17 cellular contexts compared by ENCODE assay signal in the genomic region with DNA sequence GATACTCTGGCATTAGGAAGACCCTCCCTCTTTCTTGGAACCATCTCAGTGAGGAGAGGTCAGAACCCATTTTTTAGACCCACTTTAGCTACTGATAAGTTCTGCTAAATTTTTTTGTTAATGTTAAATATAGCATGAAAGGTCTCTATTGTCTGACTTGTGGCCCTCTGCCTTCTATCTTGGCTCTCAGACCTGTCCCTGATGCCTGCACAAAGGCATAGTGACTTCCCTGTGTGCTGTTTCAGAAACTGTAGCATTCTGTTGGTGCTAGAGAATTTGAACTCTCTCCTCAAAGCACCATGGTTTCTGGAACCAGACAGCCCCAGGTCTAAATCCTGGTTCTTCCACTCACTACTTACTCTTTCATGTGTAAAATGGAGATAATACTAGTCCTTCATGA. TPM values are rescaled to one million over a fixed set of nuclear protein-coding genes. Genes with fewer than 3 reads are reported as not detected.
DNase-seq lines count a peak whose midpoint lies in the region; TF ChIP-seq lines count a peak whose summit lies in the region.
"Had no signal": no experiment of that assay in that cellular context is flagged by ENCODE, and none has a peak within 500 bp of the region (broad histone marks: within the 10 kb centered on the region; RNA-seq: fewer than 3 reads in every experiment).

No MANE protein-coding gene starts in this region.

- H3K79me2 ChIP-seq in ACC112 (ENCODE audit: control insufficient read depth, insufficient read depth, low read length, unreplicated experiment) (peaks cover 41% of the 10 kb centered on the region), Karpas-422 (ENCODE audit: low read length) (peaks cover 91% of the 10 kb centered on the region), mammary epithelial cell (ENCODE audit: insufficient read depth, low read length) (peaks cover 97% of the 10 kb centered on the region)

- H3K36me3 Mint-ChIP-seq in glutamatergic neuron (ENCODE audit: unreplicated experiment) = no peaks in the 10 kb centered on the region

- H4K20me1 ChIP-seq in Karpas-422 (ENCODE audit: insufficient read depth, low read depth, low read length) = no peaks in the 10 kb centered on the region
- H4K20me1 ChIP-seq in mammary epithelial cell (ENCODE audit: insufficient read depth, low read length) = no peaks in the 10 kb centered on the region

- DNase-seq in Karpas-422 (no peak), mammary epithelial cell (no peak), KG1 (lab: John Stamatoyannopoulos, UW) (no peak), glutamatergic neuron (no peak), NCI-H187 (lab: John Stamatoyannopoulos, UW) (no peak)
- no peak for DNase-seq in stimulated activated CD8-positive, alpha-beta memory T cell treated with anti-CD3 and anti-CD28 coated beads, Interleukin-4, amount 100 ng/mL, for 48 hours
- DNase-seq: activated gamma-delta T cell treated with Interleukin-2 at 50 U/mL for 16 hours; CD4-positive, alpha-beta T cell; DMS79 treated with DMSO at 0.1 percent for 48 hours; NCI-H2081; NCI-H524; nephron progenitor cell; SHP77 treated with DMSO at 0.1 percent for 48 hours; T-helper 9 cell had no signal

- H3K9me3 ChIP-seq in Karpas-422 (ENCODE audit: low read length) = no peaks in the 10 kb centered on the region
- H3K9me3 ChIP-seq in mammary epithelial cell (replicated peaks; ENCODE audit: insufficient read depth, low read length) = no peaks in the 10 kb centered on the region
- H3K9me3 ChIP-seq in mesodermal cell (ENCODE audit: control insufficient read depth, low read length) = no peaks in the 10 kb centered on the region
- H3K9me3 ChIP-seq: prostate gland had no signal

- H3K9ac ChIP-seq in Karpas-422 (ENCODE audit: low read length) (peak overlapping the region; percentile 43), mammary epithelial cell (ENCODE audit: insufficient read depth, low read length) (no peak overlapping the region)

- peaks cover 42% of the 10 kb centered on the region for H3K4me1 ChIP-seq in ACC112 (ENCODE audit: control insufficient read depth, insufficient read depth, low read length, unreplicated experiment)
- H3K4me1 ChIP-seq in Karpas-422 (ENCODE audit: low read length) = peaks cover 45% of the 10 kb centered on the region
- H3K4me1 ChIP-seq in mammary epithelial cell (ENCODE audit: insufficient read depth, low read length) = peaks cover 66% of the 10 kb centered on the region
- peaks cover 57% of the 10 kb centered on the region for H3K4me1 ChIP-seq in mesodermal cell (ENCODE audit: control insufficient read depth, insufficient read depth, low read length, poor library complexity, severe bottlenecking)
- H3K4me1 ChIP-seq: prostate gland had no signal

- H3K27me3 ChIP-seq in ACC112 (ENCODE audit: insufficient read depth, low read length) = no peaks in the 10 kb centered on the region
- H3K27me3 ChIP-seq in Karpas-422 (ENCODE audit: low read length) = no peaks in the 10 kb centered on the region
- H3K27me3 ChIP-seq in mammary epithelial cell (ENCODE audit: insufficient read depth, low read length) = no peaks in the 10 kb centered on the region

- dilution Hi-C loops in mammary epithelial cell (cut with HindIII; ENCODE audit: low sequenced_read_pairs) = no loop called here

- H3K9me3 Mint-ChIP-seq in glutamatergic neuron (ENCODE audit: unreplicated experiment) = peaks cover 2% of the 10 kb centered on the region
- H3K9me3 Mint-ChIP-seq: CD4-positive, alpha-beta T cell; nephron progenitor cell had no signal

- no peak overlapping the region for H3K4me3 ChIP-seq in ACC112 (ENCODE audit: low read depth, low read length)
- H3K4me3 ChIP-seq in Karpas-422 (ENCODE audit: low read length) = no peak overlapping the region; the same call in 1 of the 2 replicates
- no peak overlapping the region for H3K4me3 ChIP-seq in mammary epithelial cell (replicated peaks in 1 of 3; ENCODE audit: insufficient read depth in 1 of 3, low read depth in 2 of 3, low read length in 3 of 3)
- H3K4me3 ChIP-seq in mesodermal cell (ENCODE audit: extremely low read depth, insufficient read depth, low read length, poor library complexity, severe bottlenecking) = no peak overlapping the region
- H3K4me3 ChIP-seq: prostate gland had no signal

- BruUV-seq in mammary epithelial cell (replicated peaks; lab: Mats Ljungman, UMichigan) = no TSS peak

- H3K36me3 ChIP-seq in ACC112 (ENCODE audit: insufficient read depth, low read length) (no peaks in the 10 kb centered on the region), Karpas-422 (ENCODE audit: insufficient read depth, low read length) (no peaks in the 10 kb centered on the region), mammary epithelial cell (ENCODE audit: insufficient read depth, low read length) (no peaks in the 10 kb centered on the region), mesodermal cell (ENCODE audit: control insufficient read depth, insufficient read depth, low read length) (peaks cover 4% of the 10 kb centered on the region)
- H3K36me3 ChIP-seq: prostate gland had no signal

- H2AFZ ChIP-seq in ACC112 (ENCODE audit: low read length, unreplicated experiment) (no peak overlapping the region), Karpas-422 (ENCODE audit: low read length) (no peak overlapping the region), mammary epithelial cell (ENCODE audit: low read depth, low read length) (no peak overlapping the region)

- H3K27ac Mint-ChIP-seq in glutamatergic neuron (ENCODE audit: unreplicated experiment) = no peak overlapping the region
- H3K27ac Mint-ChIP-seq: CD4-positive, alpha-beta T cell; nephron progenitor cell had no signal

- peak overlapping the region; percentile 97 for H3K27ac ChIP-seq in ACC112 (ENCODE audit: low read depth, low read length)
- H3K27ac ChIP-seq in Karpas-422 (ENCODE audit: low read length) = peak overlapping the region; percentile 55
- H3K27ac ChIP-seq in mammary epithelial cell (ENCODE audit: insufficient read depth, low read depth, low read length) = peak overlapping the region; percentile 96
- H3K27ac ChIP-seq in mesodermal cell (ENCODE audit: low read depth, low read length, severe bottlenecking) = peak overlapping the region; percentile 95
- H3K27ac ChIP-seq: prostate gland had no signal

- intact Hi-C loops in mammary epithelial cell (cut with micrococcal nuclease) = loop anchor here (1.0 kb wide), 1 partner anchor 15 kb away; no protein-coding TSS in a partner anchor

- TF ChIP-seq CTCF in mammary epithelial cell (conservative IDR thresholded peaks at IDR 0.05 in 1 of 2, IDR thresholded peaks at IDR 0.05 in 1 of 2; ENCODE audit: extremely low read depth in 1 of 2, insufficient read depth in 1 of 2, low read depth in 1 of 2, low read length in 2 of 2) (no peak), glutamatergic neuron (IDR thresholded peaks at IDR 0.05; ENCODE audit: partially characterized antibody, unreplicated experiment) (no peak)

- no peak overlapping the region for H3K4me3 Mint-ChIP-seq in glutamatergic neuron (ENCODE audit: unreplicated experiment)
- H3K4me3 Mint-ChIP-seq: CD4-positive, alpha-beta T cell; nephron progenitor cell had no signal

- CTCF ChIA-PET in mammary epithelial cell (lab: Charles Lee; ENCODE audit: low non-redundant PET) = interaction anchor here (1.0 kb wide), 1 partner anchor 15 kb away, joined by 3 read pairs; a partner anchor contains a TSS

- no peaks in the 10 kb centered on the region for H3K9me2 ChIP-seq in Karpas-422 (replicated peaks; ENCODE audit: insufficient read depth, low read length)

- H3K27me3 Mint-ChIP-seq in glutamatergic neuron (ENCODE audit: unreplicated experiment) = no peaks in the 10 kb centered on the region
- H3K27me3 Mint-ChIP-seq: CD4-positive, alpha-beta T cell had no signal

- H3K4me2 ChIP-seq in Karpas-422 (ENCODE audit: low read depth, low read length, poor library complexity, severe bottlenecking) = peak overlapping the region; percentile 47
- peak overlapping the region; percentile 67 for H3K4me2 ChIP-seq in mammary epithelial cell (ENCODE audit: insufficient read depth, low read depth, low read length)

- H3K4me1 Mint-ChIP-seq in glutamatergic neuron (ENCODE audit: low read depth, unreplicated experiment) = peaks cover 33% of the 10 kb centered on the region

- in situ Hi-C loops in mammary epithelial cell (cut with MboI; ENCODE audit: low sequenced_read_pairs in 2 of 2) = no loop called here

RNA-seq across cellular contexts. Expression of a gene that starts 15.4 kb away (rescaled TPM):
- total RNA-seq in Karpas-422 (2014; rRNA removed; shearing (Covaris generic); ENCODE audit: low replicate concordance) = 17.8 and 29.8 TPM in 2 replicates
- total RNA-seq in mammary epithelial cell (100 to 1,000 TPM in 1 of 2 donors, 10 to 100 TPM in 1; 41.3 to 109 TPM), glutamatergic neuron (ENCODE audit: unreplicated experiment) (45.7 TPM)
- 13.2 TPM for polyA plus RNA-seq in mammary epithelial cell
- polyA minus RNA-seq in mammary epithelial cell = 128 TPM
- polyA plus RNA-seq in mesodermal cell (2013, experiment 1 of 2) = 11.2 TPM
- 11.3 TPM for polyA plus RNA-seq in mesodermal cell (2013, experiment 2 of 2)

RNA-seq across cellular contexts. Expression of a gene that starts 38.2 kb away (rescaled TPM):
- total RNA-seq in Karpas-422 (2014; rRNA removed; shearing (Covaris generic); ENCODE audit: low replicate concordance) = 2.8 and 9.2 TPM in 2 replicates
- total RNA-seq in mammary epithelial cell = 10 to 100 TPM in 1 of 2 donors, 1 to 10 TPM in 1; 5.8 to 22.3 TPM
- 21.5 TPM for polyA plus RNA-seq in mammary epithelial cell
- 6.9 TPM for polyA minus RNA-seq in mammary epithelial cell
- 8.5 TPM for polyA plus RNA-seq in mesodermal cell (2013, experiment 1 of 2)
- 7.0 TPM for polyA plus RNA-seq in mesodermal cell (2013, experiment 2 of 2)
- total RNA-seq in glutamatergic neuron (ENCODE audit: unreplicated experiment) = 26.6 TPM

RNA-seq across cellular contexts. Expression of a gene that starts 49.0 kb away (rescaled TPM):
- 2.2 and 6.1 TPM in 2 replicates for total RNA-seq in Karpas-422 (2014; rRNA removed; shearing (Covaris generic); ENCODE audit: low replicate concordance)
- total RNA-seq in mammary epithelial cell (10 to 100 TPM in 1 of 2 donors, 1 to 10 TPM in 1; 1.5 to 11.2 TPM), glutamatergic neuron (ENCODE audit: unreplicated experiment) (17.9 TPM)
- polyA plus RNA-seq in mammary epithelial cell = 3.8 TPM
- 2.0 TPM for polyA minus RNA-seq in mammary epithelial cell
- 8.3 TPM for polyA plus RNA-seq in mesodermal cell (2013, experiment 1 of 2)
- polyA plus RNA-seq in mesodermal cell (2013, experiment 2 of 2) = 10.9 TPM
